In genomic region chr2:108069515-108070310, GRCh38 we compare ENCODE assay signal across 18 cellular contexts.
A peak's percentile ranks its signal among the peaks of the same experiment; 100 is the strongest.
DNase-seq lines count a peak whose midpoint lies in the region; FAIRE-seq and TF ChIP-seq lines count a peak whose summit lies in the region.
"Had no signal": no experiment of that assay in that cellular context is flagged by ENCODE, and none has a peak within 500 bp of the region (broad histone marks: within the 10 kb centered on the region; RNA-seq: fewer than 3 reads in every experiment).

No MANE protein-coding gene starts in this region.

- H3K36me3 ChIP-seq in H1 (ENCODE audit: control insufficient read depth in 2 of 4, insufficient read depth in 4 of 4, low read length in 3 of 4) (no peaks in the 10 kb centered on the region), HAP-1 (replicated peaks) (no peaks in the 10 kb centered on the region)
- H3K36me3 ChIP-seq: neutrophil, upper lobe of left lung had no signal

- peak; percentile 9 to 26; a peak in 2 of 4 replicates for TF ChIP-seq RAD21 in H1 (IDR thresholded peaks at IDR 0.05 in 1 of 2, conservative IDR thresholded peaks at IDR 0.05 in 1 of 2; ENCODE audit: low read depth in 2 of 2, low read length in 2 of 2)

- no peaks in the 10 kb centered on the region for H4K20me1 ChIP-seq in H1 (replicated peaks in 1 of 2; ENCODE audit: control insufficient read depth in 1 of 2, insufficient read depth in 2 of 2, low read length in 2 of 2)

- no peak overlapping the region for H3K4me3 ChIP-seq in Jurkat, Clone E6-1 (ENCODE audit: low read length)
- H3K4me3 ChIP-seq in H1 (ENCODE audit: extremely low read depth in 1 of 4, insufficient read depth in 2 of 4, low read depth in 3 of 4, low read length in 4 of 4) = no peak overlapping the region
- H3K4me3 ChIP-seq in HAP-1 = no peak overlapping the region
- H3K4me3 ChIP-seq: hepatocyte, upper lobe of left lung had no signal

- H3K4me2 ChIP-seq in H1 (ENCODE audit: insufficient read depth in 1 of 2, low read depth in 2 of 2, low read length in 2 of 2) = no peak overlapping the region
- H3K4me2 ChIP-seq: hepatocyte had no signal

- H3K79me2 ChIP-seq in H1 (ENCODE audit: control insufficient read depth in 1 of 2, insufficient read depth in 2 of 2, low read length in 2 of 2) = no peaks in the 10 kb centered on the region
- H3K79me2 ChIP-seq: hepatocyte had no signal

- no peak overlapping the region for H2BK12ac ChIP-seq in H1 (ENCODE audit: low read depth, low read length)

- no peak overlapping the region for H3K27ac Mint-ChIP-seq in progenitor cell of endocrine pancreas
- H3K27ac Mint-ChIP-seq: activated naive CD8-positive, alpha-beta T cell treated with anti-CD3 and anti-CD28 coated beads, Interleukin-2, amount 50 U/mL, for 24 hours; activated T-helper 1 cell treated with anti-CD3 and anti-CD28 coated beads, Interleukin-12 subunit alpha, Interleukin-12 subunit beta, Interleukin-2, Interleukin-4 antibody, amounts not matched to agents 30 ng/mL and 10 ng/mL and 1 ng/mL, durations not matched to agents 14 hours and 24 hours and 36 hours; CD4-positive, CD25-positive, alpha-beta regulatory T cell; stimulated activated naive CD8-positive, alpha-beta T cell treated with anti-CD3 and anti-CD28 coated beads, Interleukin-15, Interleukin-2, amounts not matched to agents 100 ng/mL and 50 ng/mL, for 24 hours had no signal

- peak; percentile 42 to 76 (median 62) for TF ChIP-seq CTCF in H1 (IDR thresholded peaks at IDR 0.05; ENCODE audit: control extremely low read depth in 1 of 3, insufficient read depth in 1 of 3, low read depth in 1 of 3, low read length in 3 of 3)
- TF ChIP-seq CTCF in progenitor cell of endocrine pancreas (IDR thresholded peaks at IDR 0.05; ENCODE audit: unreplicated experiment) = peak; percentile 44

- POLR2A ChIA-PET in H1 (lab: Charles Lee; ENCODE audit: partially characterized antibody) = interaction anchor here (0.7 kb wide), 1 partner anchor 84 kb away, joined by 3 read pairs; no protein-coding TSS in a partner anchor

- H3K18ac ChIP-seq in H1 (ENCODE audit: extremely low read depth, low read length) = no peak overlapping the region

- in situ Hi-C loops in HAP-1 (cut with MboI; ENCODE audit: low sequenced_read_pairs) = no loop called here

- H3K23ac ChIP-seq in H1 (ENCODE audit: insufficient read length) = no peak overlapping the region

- H2AFZ ChIP-seq in H1 (ENCODE audit: low read length) = no peak overlapping the region
- H2AFZ ChIP-seq: hepatocyte had no signal

- no peak overlapping the region for H2BK5ac ChIP-seq in H1 (ENCODE audit: low read depth, low read length)

- peaks cover 0 to 3% (median 2%) of the 10 kb centered on the region in 4 experiments; a peak in 4 of 7 replicates for H3K4me1 ChIP-seq in H1 (replicated peaks in 1 of 4; ENCODE audit: control insufficient read depth in 3 of 4, insufficient read depth in 4 of 4, low read length in 3 of 4)
- H3K4me1 ChIP-seq in HAP-1 = no peaks in the 10 kb centered on the region
- H3K4me1 ChIP-seq: upper lobe of left lung had no signal

- TF ChIP-seq POLR2A in H1 (IDR thresholded peaks at IDR 0.05; ENCODE audit: control extremely low read depth in 1 of 2, low read depth in 2 of 2, low read length in 2 of 2) = no peak

- no peak overlapping the region for H2AK5ac ChIP-seq in H1 (ENCODE audit: low read depth, low read length)

- no peaks in the 10 kb centered on the region for H3K79me1 ChIP-seq in H1 (ENCODE audit: low read depth, low read length)

- no peak overlapping the region for H4K8ac ChIP-seq in H1 (ENCODE audit: extremely low read depth, insufficient read depth, low read length)

- no peak overlapping the region for H3K9ac ChIP-seq in H1 (replicated peaks in 1 of 4; ENCODE audit: extremely low read depth in 1 of 4, low read depth in 3 of 4, low read length in 3 of 4)

- TF ChIP-seq EP300 in H1 (IDR thresholded peaks at IDR 0.05; ENCODE audit: borderline replicate concordance in 1 of 2, low read depth in 2 of 2, low read length in 2 of 2) = no peak

- no peak overlapping the region for H4K5ac ChIP-seq in H1 (ENCODE audit: insufficient read length, low read depth, low read length)

- H3K36me3 Mint-ChIP-seq in progenitor cell of endocrine pancreas (ENCODE audit: insufficient read depth) = no peaks in the 10 kb centered on the region
- H3K36me3 Mint-ChIP-seq: CD4-positive, CD25-positive, alpha-beta regulatory T cell had no signal

- FAIRE-seq in H1 (lab: Jason Lieb, UNC) = peak; percentile 73

- 0 out of 2 replicates have a peak, but pooled peaks cover 2% of the 10 kb centered on the region for H3K23me2 ChIP-seq in H1 (ENCODE audit: low read depth, low read length)

- no peaks in the 10 kb centered on the region for H3K9me3 Mint-ChIP-seq in progenitor cell of endocrine pancreas (ENCODE audit: low read depth)
- H3K9me3 Mint-ChIP-seq: activated naive CD8-positive, alpha-beta T cell treated with anti-CD3 and anti-CD28 coated beads, Interleukin-2, amount 50 U/mL, for 24 hours; activated T-helper 1 cell treated with anti-CD3 and anti-CD28 coated beads, Interleukin-12 subunit alpha, Interleukin-12 subunit beta, Interleukin-2, Interleukin-4 antibody, amounts not matched to agents 30 ng/mL and 10 ng/mL and 1 ng/mL, durations not matched to agents 14 hours and 24 hours and 36 hours; stimulated activated naive CD8-positive, alpha-beta T cell treated with anti-CD3 and anti-CD28 coated beads, Interleukin-15, Interleukin-2, amounts not matched to agents 100 ng/mL and 50 ng/mL, for 24 hours had no signal

- CTCF ChIA-PET in H1 (lab: Charles Lee; ENCODE audit: partially characterized antibody) = interaction anchor here (0.6 to 2.2 kb wide), 3 partner anchors 14 to 31 kb away, joined by 3 to 10 read pairs (median 3); no protein-coding TSS in a partner anchor

- H3K4me1 Mint-ChIP-seq in progenitor cell of endocrine pancreas (ENCODE audit: low read depth) = no peaks in the 10 kb centered on the region
- H3K4me1 Mint-ChIP-seq: activated naive CD8-positive, alpha-beta T cell treated with anti-CD3 and anti-CD28 coated beads, Interleukin-2, amount 50 U/mL, for 24 hours; CD4-positive, CD25-positive, alpha-beta regulatory T cell had no signal

- no peaks in the 10 kb centered on the region for H3K9me3 ChIP-seq in H1 (ENCODE audit: insufficient read depth in 2 of 2, low read depth in 1 of 2, low read length in 1 of 2)
- H3K9me3 ChIP-seq in HAP-1 = no peaks in the 10 kb centered on the region
- H3K9me3 ChIP-seq: neutrophil, upper lobe of left lung had no signal

- H2BK20ac ChIP-seq in H1 (ENCODE audit: low read length) = no peak overlapping the region

- no peak overlapping the region for H3K56ac ChIP-seq in H1 (replicated peaks; ENCODE audit: insufficient read length, low read depth, low read length)

- DNase-seq in NCI-H748 (lab: John Stamatoyannopoulos, UW; ENCODE audit: unreplicated experiment) = peak; percentile 18
- DNase-seq in NCI-H748 treated with DMSO at 0.1 percent for 48 hours (lab: John Stamatoyannopoulos, UW) = no peak
- DNase-seq in Jurkat, Clone E6-1 (ENCODE audit: low read depth, low spot score) = peak; percentile 5
- no peak for DNase-seq in H1 (ENCODE audit: low read depth in 1 of 2, low spot score in 2 of 2)
- DNase-seq in progenitor cell of endocrine pancreas (ENCODE audit: low spot score, unreplicated experiment) = no peak
- DNase-seq in glomerular visceral epithelial cell (ENCODE audit: extremely low spot score) = no peak
- no peak for DNase-seq in effector CD4-positive, alpha-beta T cell
- DNase-seq in HAP-1 (ENCODE audit: low spot score in 2 of 2) = no peak
- DNase-seq: activated naive CD8-positive, alpha-beta T cell treated with anti-CD3 and anti-CD28 coated beads, Interleukin-2, amount 50 U/mL, for 24 hours; CD4-positive, CD25-positive, alpha-beta regulatory T cell; KG1; NCI-H1092; right cardiac atrium; upper lobe of left lung had no signal

- H2BK15ac ChIP-seq in H1 (ENCODE audit: low read length) = no peak overlapping the region

- no peak overlapping the region for H3K4ac ChIP-seq in H1 (replicated peaks; ENCODE audit: insufficient read length, low read depth, low read length)

- H3K27me3 ChIP-seq in H1 (replicated peaks in 1 of 4; ENCODE audit: control insufficient read depth in 3 of 4, extremely low read depth in 1 of 4, insufficient read depth in 3 of 4, low read length in 3 of 4) (no peaks in the 10 kb centered on the region), HAP-1 (ENCODE audit: low read depth) (no peaks in the 10 kb centered on the region)
- H3K27me3 ChIP-seq: hepatocyte, neutrophil, upper lobe of left lung had no signal

- no peaks in the 10 kb centered on the region for H3K27me3 Mint-ChIP-seq in progenitor cell of endocrine pancreas
- H3K27me3 Mint-ChIP-seq: activated naive CD8-positive, alpha-beta T cell treated with anti-CD3 and anti-CD28 coated beads, Interleukin-2, amount 50 U/mL, for 24 hours; CD4-positive, CD25-positive, alpha-beta regulatory T cell had no signal

- H3K14ac ChIP-seq in H1 (ENCODE audit: insufficient read length) = no peak overlapping the region

- H3K27ac ChIP-seq in H1 (ENCODE audit: low read depth, low read length) = no peak overlapping the region
- H3K27ac ChIP-seq: hepatocyte, neutrophil, upper lobe of left lung had no signal

- H2BK120ac ChIP-seq in H1 (replicated peaks; ENCODE audit: low read depth, low read length) = no peak overlapping the region

- H3K4me3 Mint-ChIP-seq in progenitor cell of endocrine pancreas (ENCODE audit: low read depth) = no peak overlapping the region
- H3K4me3 Mint-ChIP-seq: activated naive CD8-positive, alpha-beta T cell treated with anti-CD3 and anti-CD28 coated beads, Interleukin-2, amount 50 U/mL, for 24 hours; activated T-helper 1 cell treated with anti-CD3 and anti-CD28 coated beads, Interleukin-12 subunit alpha, Interleukin-12 subunit beta, Interleukin-2, Interleukin-4 antibody, amounts not matched to agents 30 ng/mL and 10 ng/mL and 1 ng/mL, durations not matched to agents 14 hours and 24 hours and 36 hours; CD4-positive, CD25-positive, alpha-beta regulatory T cell; stimulated activated naive CD8-positive, alpha-beta T cell treated with anti-CD3 and anti-CD28 coated beads, Interleukin-15, Interleukin-2, amounts not matched to agents 100 ng/mL and 50 ng/mL, for 24 hours had no signal

- no peak overlapping the region for H4K91ac ChIP-seq in H1 (replicated peaks; ENCODE audit: insufficient read length, low read length)

- 86% methylated on average over 8 of the region's 8 CpGs; no CpG with 5 or more reads in 1 of the 2 experiments for WGBS in H1 (ENCODE audit: extremely low coverage in 1 of 2, insufficient coverage in 1 of 2, insufficient read length in 1 of 2, insufficient replicate concordance in 2 of 2, low coverage in 1 of 2, low lambda C conversion rate in 2 of 2, missing lambda C conversion rate in 1 of 2), 2 experiments

TF ChIP-seq in H1, 55 proteins besides CTCF, POLR2A, EP300 and RAD21 (continues in another document):
- no peak for TF ChIP-seq CREB1 (IDR thresholded peaks at IDR 0.05)
- TF ChIP-seq SIX5 (IDR thresholded peaks at IDR 0.05; ENCODE audit: low read depth, low read length) = no peak
- TF ChIP-seq SAP30 (IDR thresholded peaks at IDR 0.05; ENCODE audit: insufficient read depth, insufficient replicate concordance, low read length) = no peak
- TF ChIP-seq CHD2 (IDR thresholded peaks at IDR 0.05; ENCODE audit: low read length) = no peak
- TF ChIP-seq RBBP5 (IDR thresholded peaks at IDR 0.05; ENCODE audit: borderline replicate concordance, low read depth, low read length) = no peak
- TF ChIP-seq BRCA1 (IDR thresholded peaks at IDR 0.05; ENCODE audit: low read depth, low read length) = no peak
- TF ChIP-seq CEBPB (IDR thresholded peaks at IDR 0.05; ENCODE audit: low read depth, low read length) = no peak

Comparison
In these comparisons a context has a peak if more than half of its experiments do, and no peak if none do; other contexts are left out.
1. DNase-seq: peak in NCI-H748 (single experiment) and Jurkat, Clone E6-1 (single experiment); none in NCI-H748 treated with DMSO at 0.1 percent for 48 hours (single experiment), H1 (0 of 2), progenitor cell of endocrine pancreas (single experiment), glomerular visceral epithelial cell (single experiment), effector CD4-positive, alpha-beta T cell (single experiment) and HAP-1 (0 of 2).